In genomic region chr19:35122687-35123551, GRCh38 we compare ENCODE assay signal across 1 cellular context.
A peak's percentile ranks its signal among the peaks of the same experiment; 100 is the strongest.
TF ChIP-seq lines count a peak whose summit lies in the region.

No MANE protein-coding gene starts in this region.

TF ChIP-seq in HepG2, 621 proteins besides CTCF, POLR2A, EP300 and RAD21:
- TF ChIP-seq ZNF570 (CRISPR knock-in tag; IDR thresholded peaks at IDR 0.05; ENCODE audit: borderline replicate concordance): no peak
- TF ChIP-seq CEBPB (IDR thresholded peaks at IDR 0.05; ENCODE audit: borderline replicate concordance, low read depth, low read length): peak; percentile 51; the same call in 1 of the 2 replicates
- TF ChIP-seq, protein P1, sequence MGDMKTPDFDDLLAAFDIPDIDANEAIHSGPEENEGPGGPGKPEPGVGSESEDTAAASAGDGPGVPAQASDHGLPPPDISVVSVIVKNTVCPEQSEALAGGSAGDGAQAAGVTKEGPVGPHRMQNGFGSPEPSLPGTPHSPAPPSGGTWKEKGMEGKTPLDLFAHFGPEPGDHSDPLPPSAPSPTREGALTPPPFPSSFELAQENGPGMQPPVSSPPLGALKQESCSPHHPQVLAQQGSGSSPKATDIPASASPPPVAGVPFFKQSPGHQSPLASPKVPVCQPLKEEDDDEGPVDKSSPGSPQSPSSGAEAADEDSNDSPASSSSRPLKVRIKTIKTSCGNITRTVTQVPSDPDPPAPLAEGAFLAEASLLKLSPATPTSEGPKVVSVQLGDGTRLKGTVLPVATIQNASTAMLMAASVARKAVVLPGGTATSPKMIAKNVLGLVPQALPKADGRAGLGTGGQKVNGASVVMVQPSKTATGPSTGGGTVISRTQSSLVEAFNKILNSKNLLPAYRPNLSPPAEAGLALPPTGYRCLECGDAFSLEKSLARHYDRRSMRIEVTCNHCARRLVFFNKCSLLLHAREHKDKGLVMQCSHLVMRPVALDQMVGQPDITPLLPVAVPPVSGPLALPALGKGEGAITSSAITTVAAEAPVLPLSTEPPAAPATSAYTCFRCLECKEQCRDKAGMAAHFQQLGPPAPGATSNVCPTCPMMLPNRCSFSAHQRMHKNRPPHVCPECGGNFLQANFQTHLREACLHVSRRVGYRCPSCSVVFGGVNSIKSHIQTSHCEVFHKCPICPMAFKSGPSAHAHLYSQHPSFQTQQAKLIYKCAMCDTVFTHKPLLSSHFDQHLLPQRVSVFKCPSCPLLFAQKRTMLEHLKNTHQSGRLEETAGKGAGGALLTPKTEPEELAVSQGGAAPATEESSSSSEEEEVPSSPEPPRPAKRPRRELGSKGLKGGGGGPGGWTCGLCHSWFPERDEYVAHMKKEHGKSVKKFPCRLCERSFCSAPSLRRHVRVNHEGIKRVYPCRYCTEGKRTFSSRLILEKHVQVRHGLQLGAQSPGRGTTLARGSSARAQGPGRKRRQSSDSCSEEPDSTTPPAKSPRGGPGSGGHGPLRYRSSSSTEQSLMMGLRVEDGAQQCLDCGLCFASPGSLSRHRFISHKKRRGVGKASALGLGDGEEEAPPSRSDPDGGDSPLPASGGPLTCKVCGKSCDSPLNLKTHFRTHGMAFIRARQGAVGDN (CRISPR knock-in tag; IDR thresholded peaks at IDR 0.05): peak; percentile 42; the same call in 1 of the 2 replicates
